In genomic region chr15:50109086-50109987, GRCh38 we compare ENCODE assay signal across 12 cellular contexts. TPM values are rescaled to one million over a fixed set of nuclear protein-coding genes. Genes with fewer than 3 reads are reported as not detected.
DNase-seq lines count a peak whose midpoint lies in the region; ATAC-seq and TF ChIP-seq lines count a peak whose summit lies in the region.
"Had no signal": no experiment of that assay in that cellular context is flagged by ENCODE, and none has a peak within 500 bp of the region (broad histone marks: within the 10 kb centered on the region; RNA-seq: fewer than 3 reads in every experiment).

No MANE protein-coding gene starts in this region.

- TF ChIP-seq EP300 in ovary (IDR thresholded peaks at IDR 0.05): no peak

- DNase-seq in activated CD8-positive, alpha-beta memory T cell treated with anti-CD3 and anti-CD28 coated beads, Interleukin-2, amount 10 ng/mL, durations not matched to agents 7 days and 5 days: peak; percentile 45
- no peak for DNase-seq in activated CD8-positive, alpha-beta memory T cell treated with anti-CD3 and anti-CD28 coated beads for 24 hours
- DNase-seq in fibroblast of pulmonary artery (ENCODE audit: low read depth) (peak; percentile 20), substantia nigra (lab: John Stamatoyannopoulos, UW) (no peak), NCI-H1694 treated with DMSO at 0.1 percent for 48 hours (lab: John Stamatoyannopoulos, UW) (no peak), ovary (no peak)
- DNase-seq: activated CD4-positive, alpha-beta T cell treated with anti-CD3 and anti-CD28 coated beads for 1 hour had no signal

- no peaks in the 10 kb centered on the region for H3K27me3 Mint-ChIP-seq in activated CD8-positive, alpha-beta memory T cell treated with anti-CD3 and anti-CD28 coated beads, Interleukin-2, amount 10 ng/mL, durations not matched to agents 7 days and 5 days
- H3K27me3 Mint-ChIP-seq in T-helper 1 cell treated with Interleukin-12 subunit alpha and Interleukin-12 subunit beta and Interleukin-4 antibody, amounts not matched to agents 30 μg/mL and 1 μg/mL, for 36 hours (ENCODE audit: low read depth): no peaks in the 10 kb centered on the region

- H3K4me3 Mint-ChIP-seq in activated CD8-positive, alpha-beta memory T cell treated with anti-CD3 and anti-CD28 coated beads, Interleukin-2, amount 10 ng/mL, durations not matched to agents 7 days and 5 days: peak overlapping the region; percentile 62
- peak overlapping the region; percentile 69 for H3K4me3 Mint-ChIP-seq in T-helper 1 cell treated with Interleukin-12 subunit alpha and Interleukin-12 subunit beta and Interleukin-4 antibody, amounts not matched to agents 30 μg/mL and 1 μg/mL, for 36 hours

- no peaks in the 10 kb centered on the region for H3K36me3 ChIP-seq in ovary

- peaks cover 89% of the 10 kb centered on the region for H3K4me1 Mint-ChIP-seq in activated CD8-positive, alpha-beta memory T cell treated with anti-CD3 and anti-CD28 coated beads, Interleukin-2, amount 10 ng/mL, durations not matched to agents 7 days and 5 days
- H3K4me1 Mint-ChIP-seq in T-helper 1 cell treated with Interleukin-12 subunit alpha and Interleukin-12 subunit beta and Interleukin-4 antibody, amounts not matched to agents 30 μg/mL and 1 μg/mL, for 36 hours (ENCODE audit: low read depth): peaks cover 71% of the 10 kb centered on the region

- no peaks in the 10 kb centered on the region for H3K4me1 ChIP-seq in ovary (ENCODE audit: insufficient read depth)

- 52 to 73% (median 69%) methylated on average over 3 of the region's 3 CpGs for WGBS in ovary, 3 donors

- peak; percentile 32 for ATAC-seq in activated CD8-positive, alpha-beta memory T cell treated with anti-CD3 and anti-CD28 coated beads, Interleukin-2, amount 10 ng/mL, durations not matched to agents 7 days and 5 days
- no peak for ATAC-seq in HG03460 (IDR thresholded peaks at IDR 0.05; ENCODE audit: unreplicated experiment)

- CTCF ChIA-PET in activated CD8-positive, alpha-beta memory T cell treated with anti-CD3 and anti-CD28 coated beads, Interleukin-2, amount 10 ng/mL, durations not matched to agents 7 days and 5 days (lab: Charles Lee): interaction anchor here (1.0 to 4.8 kb wide), 6 partner anchors 10 to 207 kb away, joined by 3 to 30 read pairs (median 6); partner anchors contain the start of gene ATP8B4

- TF ChIP-seq POLR2A in ovary (IDR thresholded peaks at IDR 0.05): no peak

- H3K27ac ChIP-seq in substantia nigra (ENCODE audit: low read depth, low read length, poor library complexity, severe bottlenecking) (peak overlapping the region; percentile 47), ovary (no peak overlapping the region)
- H3K27ac ChIP-seq: C4-2B had no signal

- peaks cover 3% of the 10 kb centered on the region for H3K9me3 Mint-ChIP-seq in activated CD8-positive, alpha-beta memory T cell treated with anti-CD3 and anti-CD28 coated beads, Interleukin-2, amount 10 ng/mL, durations not matched to agents 7 days and 5 days (ENCODE audit: low read depth)
- H3K9me3 Mint-ChIP-seq in T-helper 1 cell treated with Interleukin-12 subunit alpha and Interleukin-12 subunit beta and Interleukin-4 antibody, amounts not matched to agents 30 μg/mL and 1 μg/mL, for 36 hours: peaks cover 4% of the 10 kb centered on the region

- intact Hi-C loops in ovary (cut with DNase I): no loop called here

- H3K27me3 ChIP-seq in ovary: no peaks in the 10 kb centered on the region

- no peak overlapping the region for H3K4me3 ChIP-seq in fibroblast of pulmonary artery (replicated peaks; ENCODE audit: low read depth, low read length)
- H3K4me3 ChIP-seq in ovary: no peak overlapping the region
- H3K4me3 ChIP-seq: coronary artery had no signal

- H3K27ac Mint-ChIP-seq in activated CD8-positive, alpha-beta memory T cell treated with anti-CD3 and anti-CD28 coated beads, Interleukin-2, amount 10 ng/mL, durations not matched to agents 7 days and 5 days: peak overlapping the region; percentile 92
- H3K27ac Mint-ChIP-seq in T-helper 1 cell treated with Interleukin-12 subunit alpha and Interleukin-12 subunit beta and Interleukin-4 antibody, amounts not matched to agents 30 μg/mL and 1 μg/mL, for 36 hours: peak overlapping the region; percentile 89

- peaks cover 51% of the 10 kb centered on the region for H3K36me3 Mint-ChIP-seq in activated CD8-positive, alpha-beta memory T cell treated with anti-CD3 and anti-CD28 coated beads, Interleukin-2, amount 10 ng/mL, durations not matched to agents 7 days and 5 days
- peaks cover 25% of the 10 kb centered on the region for H3K36me3 Mint-ChIP-seq in T-helper 1 cell treated with Interleukin-12 subunit alpha and Interleukin-12 subunit beta and Interleukin-4 antibody, amounts not matched to agents 30 μg/mL and 1 μg/mL, for 36 hours (ENCODE audit: low read depth)

- no peaks in the 10 kb centered on the region for H3K9me3 ChIP-seq in ovary

- TF ChIP-seq CTCF in fibroblast of pulmonary artery (IDR thresholded peaks at IDR 0.05; ENCODE audit: low read length, missing control alignments) (no peak), ovary (IDR thresholded peaks at IDR 0.05) (no peak)

RNA-seq across cellular contexts. Expression of gene ATP8B4, which starts 9.7 kb away (rescaled TPM):
- total RNA-seq in activated CD8-positive, alpha-beta memory T cell treated with anti-CD3 and anti-CD28 coated beads, Interleukin-2, amount 10 ng/mL, durations not matched to agents 7 days and 5 days: 10 to 100 TPM; 69.2 to 98.3 TPM
- 10 to 100 TPM in 2 of 7 donors, 1 to 10 TPM in 5; 3.7 to 14.4 (median 6.4) TPM for total RNA-seq in ovary
- 10 to 100 TPM in 1 of 2 donors, 1 to 10 TPM in 1; 8.7 to 11.3 TPM for polyA plus RNA-seq in ovary
- total RNA-seq: pulmonary artery endothelial cell had no signal

Comparison
In these comparisons a context has a peak if more than half of its experiments do, and no peak if none do; other contexts are left out.
1. DNase-seq: peak in activated CD8-positive, alpha-beta memory T cell treated with anti-CD3 and anti-CD28 coated beads, Interleukin-2, amount 10 ng/mL, durations not matched to agents 7 days and 5 days (single experiment) and fibroblast of pulmonary artery (single experiment); none in activated CD8-positive, alpha-beta memory T cell treated with anti-CD3 and anti-CD28 coated beads for 24 hours (single experiment), substantia nigra (0 of 49), NCI-H1694 treated with DMSO at 0.1 percent for 48 hours (single experiment) and ovary (0 of 5).
2. RNA of gene ATP8B4, which starts 9.7 kb away (total RNA-seq): 69.2 to 98.3 TPM in activated CD8-positive, alpha-beta memory T cell treated with anti-CD3 and anti-CD28 coated beads, Interleukin-2, amount 10 ng/mL, durations not matched to agents 7 days and 5 days; 3.7 to 14.4 TPM in ovary; every median in the first group is over 4 times any median in the second.